In genomic region chr14:99644723-99645544, GRCh38 we compare ENCODE assay signal across 10 cellular contexts. TPM values are rescaled to one million over a fixed set of nuclear protein-coding genes. Genes with fewer than 3 reads are reported as not detected.
DNase-seq lines count a peak whose midpoint lies in the region; ATAC-seq, FAIRE-seq and TF ChIP-seq lines count a peak whose summit lies in the region.
"Had no signal": no experiment of that assay in that cellular context is flagged by ENCODE, and none has a peak within 500 bp of the region (broad histone marks: within the 10 kb centered on the region; RNA-seq: fewer than 3 reads in every experiment).

HHIPL1 (plus strand) TSS chr14:99645129; CDS start chr14:99645208, 79 bp downstream.

- H3K4me1 Mint-ChIP-seq in memory B cell, result no peaks in the 10 kb centered on the region

- H3K27ac Mint-ChIP-seq in memory B cell, result no peak within 1 kb of the TSS
- H3K27ac Mint-ChIP-seq: CD14-positive monocyte had no signal

- TF ChIP-seq EP300 in transverse colon (IDR thresholded peaks at IDR 0.05; ENCODE audit: low read depth), result no peak

- BruUV-seq in endothelial cell of umbilical vein (replicated peaks; lab: Mats Ljungman, UMichigan), result no TSS peak

- CTCF ChIA-PET in endothelial cell of umbilical vein (lab: Charles Lee), result no interaction called here

- H4K20me1 ChIP-seq in endothelial cell of umbilical vein (replicated peaks; ENCODE audit: control insufficient read depth, extremely low read depth, insufficient read depth, low read length), result no peaks in the 10 kb centered on the region

- no peaks in the 10 kb centered on the region for H3K36me3 Mint-ChIP-seq in memory B cell
- H3K36me3 Mint-ChIP-seq: CD14-positive monocyte had no signal

- dilution Hi-C loops in endothelial cell of umbilical vein (cut with MboI; ENCODE audit: extremely low pct_ligation_motif_present, low sequenced_read_pairs), result no loop called here

- H2AFZ ChIP-seq in endothelial cell of umbilical vein (ENCODE audit: low read depth, low read length), result peak within 1 kb of the TSS; percentile 92

- 13% methylated on average over 61 of the region's 91 CpGs; no CpG with 5 or more reads in 1 of the 2 donors for WGBS in transverse colon (ENCODE audit: low coverage in 1 of 2), 2 donors

- intact Hi-C loops in endothelial cell of umbilical vein (cut with micrococcal nuclease), result no loop called here
- intact Hi-C loops in transverse colon (cut with DNase I; ENCODE audit: low total_unique reads), result no loop called here

- TF ChIP-seq POLR2A in endothelial cell of umbilical vein (IDR thresholded peaks at IDR 0.05; ENCODE audit: low read depth, low read length) (no peak), transverse colon (IDR thresholded peaks at IDR 0.05) (no peak)

- peaks cover 7% of the 10 kb centered on the region for H3K27me3 Mint-ChIP-seq in memory B cell

- DNase-seq in NCI-H2227 (lab: John Stamatoyannopoulos, UW; ENCODE audit: unreplicated experiment) (peak; percentile 29), NCI-H2227 treated with DMSO at 0.1 percent for 48 hours (lab: John Stamatoyannopoulos, UW) (no peak), endothelial cell of umbilical vein (ENCODE audit: low read depth, low spot score) (peak; percentile 13), memory B cell (ENCODE audit: low spot score in 2 of 2) (no peak), transverse colon (no peak)
- DNase-seq: NCI-H2029 had no signal

- peak within 1 kb of the TSS in 2 of 3 experiments; percentile 19 to 24 for H3K4me3 ChIP-seq in endothelial cell of umbilical vein (replicated peaks in 1 of 3; ENCODE audit: insufficient read depth in 1 of 3, low read depth in 1 of 3, low read length in 3 of 3)
- H3K4me3 ChIP-seq in transverse colon, result peak within 1 kb of the TSS; percentile 39 to 47 (median 44)

- H3K4me2 ChIP-seq in endothelial cell of umbilical vein (ENCODE audit: insufficient read depth, low read length), result peak within 1 kb of the TSS; percentile 37

- H3K36me3 ChIP-seq in endothelial cell of umbilical vein (ENCODE audit: control insufficient read depth in 2 of 2, extremely low read depth in 1 of 2, insufficient read depth in 2 of 2, low read length in 2 of 2), result no peaks in the 10 kb centered on the region
- no peaks in the 10 kb centered on the region for H3K36me3 ChIP-seq in transverse colon

- FAIRE-seq in endothelial cell of umbilical vein (lab: Jason Lieb, UNC), result no peak

- no peaks in the 10 kb centered on the region for H3K79me2 ChIP-seq in endothelial cell of umbilical vein (ENCODE audit: control insufficient read depth, insufficient read depth, low read length)

- no peaks in the 10 kb centered on the region for H3K9me1 ChIP-seq in endothelial cell of umbilical vein (replicated peaks; ENCODE audit: control insufficient read depth, extremely low read depth, insufficient read depth, low read length)

- peak within 1 kb of the TSS; percentile 30 for H3K4me3 Mint-ChIP-seq in memory B cell

- H3K4me1 ChIP-seq in endothelial cell of umbilical vein (ENCODE audit: control insufficient read depth, extremely low read depth, insufficient read depth, low read length), result no peaks in the 10 kb centered on the region
- peaks cover 0 to 15% (median 6%) of the 10 kb centered on the region in 4 donors for H3K4me1 ChIP-seq in transverse colon

- POLR2A ChIA-PET in endothelial cell of umbilical vein (lab: Charles Lee), result no interaction called here

- ATAC-seq in memory B cell (ENCODE audit: low read depth) (no peak), HG02623 (IDR thresholded peaks at IDR 0.05; ENCODE audit: unreplicated experiment) (no peak), GM19467 (IDR thresholded peaks at IDR 0.05; ENCODE audit: unreplicated experiment) (no peak), HG03175 (IDR thresholded peaks at IDR 0.05; ENCODE audit: unreplicated experiment) (no peak)

- H3K9me3 Mint-ChIP-seq in memory B cell, result no peaks in the 10 kb centered on the region

- H3K9me3 ChIP-seq in endothelial cell of umbilical vein (replicated peaks; ENCODE audit: control insufficient read depth, insufficient read depth, low read length) (no peaks in the 10 kb centered on the region), transverse colon (no peaks in the 10 kb centered on the region)

- peak within 1 kb of the TSS; percentile 5 for H3K9ac ChIP-seq in endothelial cell of umbilical vein (replicated peaks; ENCODE audit: extremely low read depth, insufficient read depth, low read length)

- H3K27me3 ChIP-seq in endothelial cell of umbilical vein (ENCODE audit: control insufficient read depth in 2 of 2, insufficient read depth in 2 of 2, low read length in 2 of 2) (no peaks in the 10 kb centered on the region), transverse colon (peaks cover 26% of the 10 kb centered on the region)

- TF ChIP-seq CTCF in endothelial cell of umbilical vein (IDR thresholded peaks at IDR 0.05; ENCODE audit: extremely low read depth in 1 of 2, insufficient read depth in 1 of 2, low read depth in 1 of 2, low read length in 2 of 2) (peak in 1 of 2 donors; percentile 1), transverse colon (IDR thresholded peaks at IDR 0.05) (no peak)

- H3K27ac ChIP-seq in endothelial cell of umbilical vein (ENCODE audit: insufficient read depth, low read depth, low read length) (no peak within 1 kb of the TSS), transverse colon (peak within 1 kb of the TSS in 1 of 4 donors; percentile 23)

- in situ Hi-C loops in transverse colon (cut with MboI; ENCODE audit: low pct_ligation_motif_present in 1 of 4, low pct_unique_long_range_greater_than_20kb in 1 of 4, low sequenced_read_pairs in 3 of 4), result no loop called here

TF ChIP-seq in endothelial cell of umbilical vein, 7 proteins besides CTCF, POLR2A, EP300 and RAD21:
- no peak for TF ChIP-seq GATA2 (IDR thresholded peaks at IDR 0.05; ENCODE audit: insufficient read depth, insufficient read length, low read depth, low read length)
- TF ChIP-seq EZH2 (IDR thresholded peaks at IDR 0.05; ENCODE audit: borderline replicate concordance, low read depth, low read length, severe bottlenecking), result peak; percentile 40
- peak; percentile 3 for TF ChIP-seq MAX (IDR thresholded peaks at IDR 0.05; ENCODE audit: insufficient read depth, insufficient read length)
TF ChIP-seq in endothelial cell of umbilical vein: peak in this region for 2.

RNA-seq across cellular contexts. Expression of gene HHIPL1, which starts in this region (rescaled TPM):
- total RNA-seq in endothelial cell of umbilical vein (2.0 and 2.1 TPM in 2 replicates), transverse colon (10 to 100 TPM in 1 of 4 donors, under 1 TPM in 3; 0.40 to 31.0 (median 0.87) TPM)
- 1.3 TPM in 2 replicates for polyA plus RNA-seq in endothelial cell of umbilical vein
- polyA plus RNA-seq in endothelial cell of umbilical vein (2011; cell fraction: cytosol; rRNA removed), result 0.63 and 0.96 TPM in 2 replicates
- polyA plus RNA-seq in endothelial cell of umbilical vein (2011; cell fraction: nucleus; rRNA removed), result 0.99 and 1.3 TPM in 2 replicates
- 1.3 and 2.9 TPM in 2 replicates for polyA plus RNA-seq in endothelial cell of umbilical vein (2012)
- 0.96 and 1.5 TPM in 2 replicates for polyA minus RNA-seq in endothelial cell of umbilical vein
- not detected for polyA minus RNA-seq in endothelial cell of umbilical vein (2011; cell fraction: cytosol; rRNA and poly(A)+ RNA removed)
- 1.2 and 2.0 TPM in 2 replicates for polyA minus RNA-seq in endothelial cell of umbilical vein (2011; cell fraction: nucleus; rRNA and poly(A)+ RNA removed)
- polyA plus RNA-seq: CD14-positive monocyte had no signal

Comparison
In these comparisons a context has a peak if more than half of its experiments do, and no peak if none do; other contexts are left out.
1. DNase-seq: peak in NCI-H2227 (single experiment) and endothelial cell of umbilical vein (single experiment); none in NCI-H2227 treated with DMSO at 0.1 percent for 48 hours (single experiment), memory B cell (0 of 2) and transverse colon (single experiment).